2 cellular contexts compared by ENCODE assay signal in the genomic region with DNA sequence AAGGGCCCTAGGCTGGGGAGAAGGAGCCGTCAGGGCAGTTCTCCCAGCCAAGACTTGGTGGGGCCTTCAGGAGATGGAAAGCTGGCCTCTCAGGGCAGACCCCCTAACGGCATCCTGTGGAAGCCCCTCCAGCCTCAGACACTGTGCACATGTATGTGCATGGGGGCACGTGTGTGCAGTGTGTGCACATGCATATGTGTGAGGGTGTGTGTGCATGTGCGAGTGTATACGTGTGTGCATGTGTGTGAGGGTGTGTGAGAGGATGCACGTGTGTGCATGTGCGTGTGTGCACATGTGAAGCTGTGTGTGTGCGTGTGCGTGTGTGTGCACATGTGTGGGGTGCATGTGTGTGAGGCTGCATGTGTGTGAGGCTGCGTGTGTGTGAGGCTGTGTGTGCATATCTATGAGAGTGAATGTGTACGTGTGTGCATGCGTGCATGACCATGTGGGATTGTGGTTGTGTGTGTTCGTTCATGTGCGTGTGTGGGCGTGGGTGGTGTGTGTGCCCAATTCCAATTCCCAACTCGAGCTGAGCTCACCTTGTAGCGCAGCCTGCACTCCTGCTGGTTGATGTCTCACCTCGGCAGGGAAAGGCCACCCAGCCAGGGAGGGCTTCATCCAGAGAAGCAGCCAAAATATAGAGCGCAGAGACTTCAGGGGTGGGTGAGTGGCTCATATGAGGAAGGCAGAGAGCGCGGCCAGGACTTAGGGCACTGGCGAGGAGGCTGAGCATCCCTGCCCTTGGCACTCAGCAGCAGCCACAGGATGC.
TF ChIP-seq lines count a peak whose summit lies in the region.

No MANE protein-coding gene starts in this region.

TF ChIP-seq in IMR-90, 13 proteins besides CTCF, POLR2A, EP300 and RAD21:
- TF ChIP-seq MAFK (IDR thresholded peaks at IDR 0.05; ENCODE audit: low read depth, low read length) (no peak), FOS (IDR thresholded peaks at IDR 0.05; ENCODE audit: low read depth, low read length) (no peak), RFX5 (IDR thresholded peaks at IDR 0.05; ENCODE audit: low read depth, low read length) (no peak), SMC3 (IDR thresholded peaks at IDR 0.05; ENCODE audit: low read depth, low read length) (no peak), MAZ (IDR thresholded peaks at IDR 0.05; ENCODE audit: borderline replicate concordance, low read depth, low read length) (no peak), CHD1 (IDR thresholded peaks at IDR 0.05; ENCODE audit: low read depth, low read length) (no peak), RCOR1 (IDR thresholded peaks at IDR 0.05; ENCODE audit: insufficient replicate concordance, low read length) (no peak), BHLHE40 (IDR thresholded peaks at IDR 0.05; ENCODE audit: low read depth, low read length) (no peak), MXI1 (IDR thresholded peaks at IDR 0.05; ENCODE audit: borderline replicate concordance, low read depth, low read length) (no peak), CEBPB (IDR thresholded peaks at IDR 0.05; ENCODE audit: low read depth, low read length) (no peak), NFE2L2 (IDR thresholded peaks at IDR 0.05; ENCODE audit: low read depth, low read length) (no peak)
- TF ChIP-seq, protein P1, sequence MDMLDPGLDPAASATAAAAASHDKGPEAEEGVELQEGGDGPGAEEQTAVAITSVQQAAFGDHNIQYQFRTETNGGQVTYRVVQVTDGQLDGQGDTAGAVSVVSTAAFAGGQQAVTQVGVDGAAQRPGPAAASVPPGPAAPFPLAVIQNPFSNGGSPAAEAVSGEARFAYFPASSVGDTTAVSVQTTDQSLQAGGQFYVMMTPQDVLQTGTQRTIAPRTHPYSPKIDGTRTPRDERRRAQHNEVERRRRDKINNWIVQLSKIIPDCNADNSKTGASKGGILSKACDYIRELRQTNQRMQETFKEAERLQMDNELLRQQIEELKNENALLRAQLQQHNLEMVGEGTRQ (IDR thresholded peaks at IDR 0.05; ENCODE audit: low read depth, low read length) = no peak
- TF ChIP-seq, protein P2, sequence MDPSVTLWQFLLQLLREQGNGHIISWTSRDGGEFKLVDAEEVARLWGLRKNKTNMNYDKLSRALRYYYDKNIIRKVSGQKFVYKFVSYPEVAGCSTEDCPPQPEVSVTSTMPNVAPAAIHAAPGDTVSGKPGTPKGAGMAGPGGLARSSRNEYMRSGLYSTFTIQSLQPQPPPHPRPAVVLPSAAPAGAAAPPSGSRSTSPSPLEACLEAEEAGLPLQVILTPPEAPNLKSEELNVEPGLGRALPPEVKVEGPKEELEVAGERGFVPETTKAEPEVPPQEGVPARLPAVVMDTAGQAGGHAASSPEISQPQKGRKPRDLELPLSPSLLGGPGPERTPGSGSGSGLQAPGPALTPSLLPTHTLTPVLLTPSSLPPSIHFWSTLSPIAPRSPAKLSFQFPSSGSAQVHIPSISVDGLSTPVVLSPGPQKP (IDR thresholded peaks at IDR 0.05; ENCODE audit: borderline replicate concordance, low read depth, low read length) = no peak

TF ChIP-seq in endothelial cell of umbilical vein, 7 proteins besides CTCF, POLR2A, EP300 and RAD21:
- no peak for TF ChIP-seq POLR2AphosphoS5 (IDR thresholded peaks at IDR 0.05; ENCODE audit: insufficient read depth, low read depth, low read length)
- TF ChIP-seq, protein P3, sequence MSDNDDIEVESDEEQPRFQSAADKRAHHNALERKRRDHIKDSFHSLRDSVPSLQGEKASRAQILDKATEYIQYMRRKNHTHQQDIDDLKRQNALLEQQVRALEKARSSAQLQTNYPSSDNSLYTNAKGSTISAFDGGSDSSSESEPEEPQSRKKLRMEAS (IDR thresholded peaks at IDR 0.05; ENCODE audit: insufficient read depth, insufficient read length) = peak; percentile 37
